10 cellular contexts compared by ENCODE assay signal in genomic region chr11:68950268-68950667, GRCh38. TPM values are rescaled to one million over a fixed set of nuclear protein-coding genes. Genes with fewer than 3 reads are reported as not detected.
A peak's percentile ranks its signal among the peaks of the same experiment; 100 is the strongest.
DNase-seq lines count a peak whose midpoint lies in the region; ATAC-seq and TF ChIP-seq lines count a peak whose summit lies in the region.
"Had no signal": no experiment of that assay in that cellular context is flagged by ENCODE, and none has a peak within 500 bp of the region (broad histone marks: within the 10 kb centered on the region; RNA-seq: fewer than 3 reads in every experiment).

No MANE protein-coding gene starts in this region.

- H3K9me3 ChIP-seq in A673 (ENCODE audit: low read depth, low read length, poor library complexity, severe bottlenecking): no peaks in the 10 kb centered on the region
- H3K9me3 ChIP-seq in thyroid gland: no peaks in the 10 kb centered on the region

- intact Hi-C loops in A673 (cut with micrococcal nuclease; ENCODE audit: unreplicated experiment): loop anchor here (5.0 kb wide), 1 partner anchor 137 kb away; no protein-coding TSS in a partner anchor
- intact Hi-C loops in thyroid gland (cut with DNase I): no loop called here

- CTCF ChIA-PET in A673 (lab: Charles Lee): no interaction called here

- H3K27me3 ChIP-seq in A673 (replicated peaks; ENCODE audit: insufficient read depth, low read depth, low read length, poor library complexity) (no peaks in the 10 kb centered on the region), thyroid gland (no peaks in the 10 kb centered on the region)

- H3K4me1 ChIP-seq in A673 (ENCODE audit: insufficient read depth, low read length, poor library complexity, severe bottlenecking) (no peaks in the 10 kb centered on the region), thyroid gland (peaks cover 5 to 6% of the 10 kb centered on the region in 2 donors)

- H3K4me3 ChIP-seq in A673 (ENCODE audit: low read depth, low read length, poor library complexity, severe bottlenecking) (no peak overlapping the region), fibroblast of the aortic adventitia (ENCODE audit: low read depth, low read length) (no peak overlapping the region), thyroid gland (replicated peaks in 1 of 3) (no peak overlapping the region)
- H3K4me3 ChIP-seq: skin epidermis had no signal

- 73 to 78% methylated on average over 5 of the region's 5 CpGs for WGBS in thyroid gland, 2 donors

- peak; percentile 38 for DNase-seq in A673 (ENCODE audit: low spot score)
- peak; percentile 33 for DNase-seq in RKO (ENCODE audit: low spot score)
- peak; percentile 4 for DNase-seq in fibroblast of the aortic adventitia (ENCODE audit: low read depth)
- no peak for DNase-seq in thyroid gland
- no peak for DNase-seq in DMS153 (lab: John Stamatoyannopoulos, UW)
- DNase-seq: activated CD4-positive, alpha-beta T cell treated with anti-CD3 and anti-CD28 coated beads for 1 hour had no signal

- no TSS peak for BruUV-seq in A673 (replicated peaks; lab: Mats Ljungman, UMichigan)

- no peak for TF ChIP-seq POLR2A in thyroid gland (IDR thresholded peaks at IDR 0.05)

- ATAC-seq in HG03135 (IDR thresholded peaks at IDR 0.05; ENCODE audit: unreplicated experiment) (no peak), GM21367 (IDR thresholded peaks at IDR 0.05; ENCODE audit: unreplicated experiment) (no peak)

- peak; percentile 46 for TF ChIP-seq CTCF in A673 (conservative IDR thresholded peaks at IDR 0.05; ENCODE audit: low read depth, low read length)
- TF ChIP-seq CTCF in GM12872 (IDR thresholded peaks at IDR 0.05; ENCODE audit: insufficient read depth, low read depth, low read length): peak; percentile 53
- TF ChIP-seq CTCF in fibroblast of the aortic adventitia (IDR thresholded peaks at IDR 0.05; ENCODE audit: insufficient read depth, low read length): peak; percentile 42
- no peak for TF ChIP-seq CTCF in thyroid gland (IDR thresholded peaks at IDR 0.05)

- no peak overlapping the region for H3K27ac ChIP-seq in A673 (ENCODE audit: low read depth, low read length, poor library complexity, severe bottlenecking)
- no peak overlapping the region for H3K27ac ChIP-seq in thyroid gland
- H3K27ac ChIP-seq: skin epidermis had no signal

- H3K36me3 ChIP-seq in A673 (ENCODE audit: insufficient read depth, low read length, poor library complexity, severe bottlenecking) (no peaks in the 10 kb centered on the region), thyroid gland (no peaks in the 10 kb centered on the region)

- POLR2A ChIA-PET in A673 (lab: Charles Lee; ENCODE audit: low non-redundant PET): no interaction called here

RNA-seq across cellular contexts. Expression of gene MRGPRD, which starts 30.5 kb away (rescaled TPM):
- total RNA-seq in A673 (2021) (not detected in 2 replicates), fibroblast of the aortic adventitia (ENCODE audit: low replicate concordance) (not detected in 2 replicates), thyroid gland (not detected)

RNA-seq across cellular contexts. Expression of gene IGHMBP2, which starts 46.6 kb away (rescaled TPM):
- total RNA-seq in A673 (2021) (48.7 and 49.9 TPM in 2 replicates), fibroblast of the aortic adventitia (ENCODE audit: low replicate concordance) (10.8 and 11.0 TPM in 2 replicates), thyroid gland (10 to 100 TPM; 10.2 to 18.4 (median 11.7) TPM)

RNA-seq across cellular contexts. Expression of gene MRPL21, which starts 46.6 kb away (rescaled TPM):
- total RNA-seq in A673 (2021) (126 and 138 TPM in 2 replicates), fibroblast of the aortic adventitia (ENCODE audit: low replicate concordance) (57.8 and 62.9 TPM in 2 replicates), thyroid gland (10 to 100 TPM; 24.0 to 86.6 (median 65.6) TPM)

Comparison
In these comparisons a context has a peak if more than half of its experiments do, and no peak if none do; other contexts are left out.
1. DNase-seq: peak in A673 (single experiment), RKO (single experiment) and fibroblast of the aortic adventitia (single experiment); none in thyroid gland (0 of 2) and DMS153 (single experiment).
2. CTCF ChIP-seq: peak in A673 (single experiment), GM12872 (single experiment) and fibroblast of the aortic adventitia (single experiment); none in thyroid gland (0 of 6).